ENCODE assay signal across 11 cellular contexts in the genomic region with DNA sequence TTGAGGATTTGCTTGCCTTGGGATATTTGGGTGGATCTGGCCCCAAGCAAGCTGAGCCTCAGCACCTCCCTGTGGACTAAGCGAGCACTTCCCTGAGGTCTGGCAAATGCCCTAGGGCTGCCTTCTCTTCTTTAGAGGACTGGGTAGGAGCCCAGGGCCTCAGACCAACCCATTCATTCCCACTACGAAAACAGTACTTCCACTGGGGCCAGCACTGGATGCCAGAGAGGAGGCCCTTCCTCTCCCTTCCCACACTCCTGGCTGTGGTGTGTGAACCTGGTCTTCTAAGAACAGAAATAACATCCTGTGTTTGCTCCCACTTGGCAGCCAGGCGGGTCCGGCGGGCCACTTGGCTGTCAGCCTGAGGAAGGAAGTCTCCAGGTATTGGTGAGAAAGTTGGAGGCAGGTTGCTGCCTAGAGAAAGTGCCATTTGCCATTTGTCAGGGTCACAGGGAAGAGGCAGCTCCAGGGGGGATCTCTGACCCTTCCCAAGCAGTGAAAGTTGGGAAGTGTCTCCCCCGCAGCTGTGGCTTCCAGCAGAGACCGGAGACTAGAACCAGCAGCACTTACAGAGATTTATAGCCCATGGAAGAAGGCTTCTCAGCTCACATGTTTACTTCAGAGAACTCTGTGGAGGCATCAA.
A peak's percentile ranks its signal among the peaks of the same experiment; 100 is the strongest.
DNase-seq lines count a peak whose midpoint lies in the region; ATAC-seq and TF ChIP-seq lines count a peak whose summit lies in the region.
"Had no signal": no experiment of that assay in that cellular context is flagged by ENCODE, and none has a peak within 500 bp of the region (broad histone marks: within the 10 kb centered on the region; RNA-seq: fewer than 3 reads in every experiment).

No MANE protein-coding gene starts in this region.

- ATAC-seq in activated T-helper 17 cell treated with anti-CD3 and anti-CD28 coated beads, Interleukin-2, amount 50 U/mL, for 72 hours (replicated peaks), result no peak
- no peak for ATAC-seq in HG03460 (IDR thresholded peaks at IDR 0.05; ENCODE audit: unreplicated experiment)
- no peak for ATAC-seq in HG02885 (IDR thresholded peaks at IDR 0.05; ENCODE audit: poor library complexity, unreplicated experiment)

- peak overlapping the region; percentile 13 for H3K4me3 Mint-ChIP-seq in nephron progenitor cell
- H3K4me3 Mint-ChIP-seq in activated T-helper 17 cell treated with anti-CD3 and anti-CD28 coated beads, Interleukin-2, amount 50 U/mL, for 72 hours, result no peak overlapping the region
- H3K4me3 Mint-ChIP-seq: activated naive CD4-positive, alpha-beta T cell treated with anti-CD3 and anti-CD28 coated beads, Interleukin-2, amount 50 U/mL, for 24 hours; CD8-positive, alpha-beta memory T cell had no signal

- H3K27me3 Mint-ChIP-seq in nephron progenitor cell (ENCODE audit: low read depth, poor library complexity), result peaks cover 8% of the 10 kb centered on the region
- H3K27me3 Mint-ChIP-seq in activated T-helper 17 cell treated with anti-CD3 and anti-CD28 coated beads, Interleukin-2, amount 50 U/mL, for 72 hours, result peaks cover 7% of the 10 kb centered on the region

- TF ChIP-seq CTCF in BE2C (IDR thresholded peaks at IDR 0.05; ENCODE audit: low read depth, low read length), result peak; percentile 21; the same call in 1 of the 2 replicates
- TF ChIP-seq CTCF in esophagus muscularis mucosa (IDR thresholded peaks at IDR 0.05), result peak in 1 of 3 experiments; percentile 29
- TF ChIP-seq CTCF in nephron progenitor cell (IDR thresholded peaks at IDR 0.05), result no peak

- H3K9me3 ChIP-seq in BE2C (no peaks in the 10 kb centered on the region), esophagus muscularis mucosa (no peaks in the 10 kb centered on the region)

- H3K27ac Mint-ChIP-seq in nephron progenitor cell, result peak overlapping the region; percentile 89
- no peak overlapping the region for H3K27ac Mint-ChIP-seq in activated T-helper 17 cell treated with anti-CD3 and anti-CD28 coated beads, Interleukin-2, amount 50 U/mL, for 72 hours
- H3K27ac Mint-ChIP-seq: activated naive CD4-positive, alpha-beta T cell treated with anti-CD3 and anti-CD28 coated beads, Interleukin-2, amount 50 U/mL, for 24 hours had no signal

- peaks cover 65% of the 10 kb centered on the region for H3K4me1 Mint-ChIP-seq in nephron progenitor cell
- no peaks in the 10 kb centered on the region for H3K4me1 Mint-ChIP-seq in activated T-helper 17 cell treated with anti-CD3 and anti-CD28 coated beads, Interleukin-2, amount 50 U/mL, for 72 hours
- H3K4me1 Mint-ChIP-seq: activated naive CD4-positive, alpha-beta T cell treated with anti-CD3 and anti-CD28 coated beads, Interleukin-2, amount 50 U/mL, for 24 hours; CD8-positive, alpha-beta memory T cell had no signal

- WGBS in esophagus muscularis mucosa, result 66% methylated on average over 2 of the region's 7 CpGs

- peak overlapping the region in 3 of 4 donors; percentile 30 to 58 (median 55) for H3K27ac ChIP-seq in esophagus muscularis mucosa (replicated peaks in 1 of 4)

- H3K27me3 ChIP-seq in BE2C, result no peaks in the 10 kb centered on the region
- no peaks in the 10 kb centered on the region for H3K27me3 ChIP-seq in esophagus muscularis mucosa

- no peaks in the 10 kb centered on the region for H3K36me3 ChIP-seq in BE2C
- no peaks in the 10 kb centered on the region for H3K36me3 ChIP-seq in esophagus muscularis mucosa

- H3K36me3 Mint-ChIP-seq in nephron progenitor cell (ENCODE audit: low read depth), result peaks cover 4% of the 10 kb centered on the region
- H3K36me3 Mint-ChIP-seq in activated T-helper 17 cell treated with anti-CD3 and anti-CD28 coated beads, Interleukin-2, amount 50 U/mL, for 72 hours (ENCODE audit: low read depth), result no peaks in the 10 kb centered on the region
- H3K36me3 Mint-ChIP-seq: activated naive CD4-positive, alpha-beta T cell treated with anti-CD3 and anti-CD28 coated beads, Interleukin-2, amount 50 U/mL, for 24 hours had no signal

- H3K9me3 Mint-ChIP-seq in nephron progenitor cell, result peaks cover 6% of the 10 kb centered on the region
- no peaks in the 10 kb centered on the region for H3K9me3 Mint-ChIP-seq in activated T-helper 17 cell treated with anti-CD3 and anti-CD28 coated beads, Interleukin-2, amount 50 U/mL, for 72 hours
- H3K9me3 Mint-ChIP-seq: activated naive CD4-positive, alpha-beta T cell treated with anti-CD3 and anti-CD28 coated beads, Interleukin-2, amount 50 U/mL, for 24 hours had no signal

- no peak for TF ChIP-seq POLR2A in esophagus muscularis mucosa (IDR thresholded peaks at IDR 0.05; ENCODE audit: low read depth)

- no peak for TF ChIP-seq EP300 in esophagus muscularis mucosa (IDR thresholded peaks at IDR 0.05)

- H3K4me1 ChIP-seq in BE2C (peaks cover 5% of the 10 kb centered on the region; the same call in 1 of the 2 replicates), esophagus muscularis mucosa (peaks cover 10 to 22% (median 20%) of the 10 kb centered on the region in 4 donors)

- DNase-seq in BE2C (no peak), NCI-H446 (lab: John Stamatoyannopoulos, UW) (peak; percentile 60 to 87), esophagus muscularis mucosa (ENCODE audit: extremely low spot score) (no peak), nephron progenitor cell (peak; percentile 57), RPMI8226 (no peak)
- DNase-seq: CD8-positive, alpha-beta memory T cell; hypothalamus had no signal

- intact Hi-C loops in esophagus muscularis mucosa (cut with DNase I), result no loop called here

- H3K4me3 ChIP-seq in BE2C (ENCODE audit: low read depth, low read length), result no peak overlapping the region
- H3K4me3 ChIP-seq in esophagus muscularis mucosa, result no peak overlapping the region

Comparison
In these comparisons a context has a peak if more than half of its experiments do, and no peak if none do; other contexts are left out.
1. DNase-seq: peak in NCI-H446 (2 of 2) and nephron progenitor cell (single experiment); none in BE2C (single experiment), esophagus muscularis mucosa (single experiment) and RPMI8226 (single experiment).